ENCODE assay signal across 9 cellular contexts in the genomic region with DNA sequence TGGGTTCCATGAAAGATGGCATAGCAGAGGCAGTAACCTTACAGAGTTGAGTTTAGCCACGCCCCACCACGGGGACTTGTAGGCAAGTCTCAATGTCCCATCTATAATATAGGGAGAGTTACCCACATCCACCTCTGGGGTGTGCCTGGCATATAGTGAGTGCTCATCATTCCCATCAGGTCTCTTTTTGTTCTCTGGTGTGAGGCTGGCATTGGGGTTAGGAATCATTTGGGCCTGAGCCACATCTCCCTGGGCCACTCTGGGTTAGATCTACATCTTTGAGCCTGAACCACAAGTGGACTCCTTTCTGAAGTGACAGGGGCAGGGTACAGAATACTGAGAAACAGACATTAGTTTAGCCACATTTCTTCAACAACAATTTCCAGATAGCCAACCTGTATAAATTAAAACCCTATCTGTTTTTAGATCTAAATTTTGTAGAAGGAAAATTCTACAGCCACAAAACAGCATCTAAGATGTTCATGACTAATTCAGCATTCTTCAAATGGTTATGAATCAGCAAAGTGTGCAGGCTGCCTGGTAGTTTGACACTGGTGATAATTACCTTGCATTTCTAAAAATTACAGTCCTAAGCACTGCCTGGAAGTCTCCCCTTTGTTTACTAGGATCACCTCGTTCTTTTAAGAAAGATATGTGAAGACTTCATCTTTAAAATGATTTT. TPM values are rescaled to one million over a fixed set of nuclear protein-coding genes. Genes with fewer than 3 reads are reported as not detected.
A peak's percentile ranks its signal among the peaks of the same experiment; 100 is the strongest.
DNase-seq lines count a peak whose midpoint lies in the region; ATAC-seq, FAIRE-seq and TF ChIP-seq lines count a peak whose summit lies in the region.
"Had no signal": no experiment of that assay in that cellular context is flagged by ENCODE, and none has a peak within 500 bp of the region (broad histone marks: within the 10 kb centered on the region; RNA-seq: fewer than 3 reads in every experiment).

No MANE protein-coding gene starts in this region.

- no peak for TF ChIP-seq POLR2A in GM12878 (IDR thresholded peaks at IDR 0.05; ENCODE audit: low read depth, low read length)
- TF ChIP-seq POLR2A in ovary (IDR thresholded peaks at IDR 0.05) = no peak

- H3K9me3 ChIP-seq in GM12878 (replicated peaks; ENCODE audit: control insufficient read depth, insufficient read depth, low read length) = no peaks in the 10 kb centered on the region
- no peaks in the 10 kb centered on the region for H3K9me3 ChIP-seq in smooth muscle cell (replicated peaks; ENCODE audit: low read depth)
- H3K9me3 ChIP-seq in ovary = no peaks in the 10 kb centered on the region

- TF ChIP-seq EP300 in GM12878 (IDR thresholded peaks at IDR 0.05; ENCODE audit: borderline replicate concordance in 1 of 2, control insufficient read depth in 1 of 2, low read depth in 2 of 2, low read length in 2 of 2) = no peak
- TF ChIP-seq EP300 in ovary (IDR thresholded peaks at IDR 0.05) = no peak

- no peak for TF ChIP-seq RAD21 in GM12878 (IDR thresholded peaks at IDR 0.05; ENCODE audit: insufficient read depth, low read depth, low read length)

- H3K36me3 ChIP-seq in GM12878 (ENCODE audit: control insufficient read depth in 2 of 2, insufficient read depth in 2 of 2, low read length in 1 of 2) (no peaks in the 10 kb centered on the region), smooth muscle cell (ENCODE audit: low read depth) (no peaks in the 10 kb centered on the region), ovary (no peaks in the 10 kb centered on the region)

- peak overlapping the region; percentile 25; the same call in 1 of the 2 replicates for H3K27ac ChIP-seq in GM12878 (ENCODE audit: control insufficient read depth, insufficient read depth)
- H3K27ac ChIP-seq in smooth muscle cell (ENCODE audit: low read depth) = peak overlapping the region; percentile 58
- no peak overlapping the region for H3K27ac ChIP-seq in ovary

- in situ Hi-C loops in GM12878 (cut with MboI) = no loop called here

- WGBS in GM12878 (ENCODE audit: insufficient coverage, insufficient replicate concordance, low lambda C conversion rate, missing lambda C conversion rate) = 27% methylated on average over 3 of the region's 3 CpGs
- WGBS in smooth muscle cell (ENCODE audit: low lambda C conversion rate) = 77% methylated on average over 3 of the region's 3 CpGs
- 60 to 66% (median 63%) methylated on average over 3 of the region's 3 CpGs for WGBS in ovary, 3 donors

- SMC1A ChIA-PET in GM12878 (lab: Charles Lee; ENCODE audit: uncharacterized antibody, unreplicated experiment) = interaction anchor here (1.1 kb wide), 1 partner anchor 10 kb away, joined by 3 read pairs; no protein-coding TSS in a partner anchor

- RAD21 ChIA-PET in GM12878 (lab: Charles Lee; ENCODE audit: unreplicated experiment) = interaction anchor here (1.0 kb wide), 2 partner anchors 17 to 227 kb away, joined by 3 read pairs; partner anchors contain the start of gene ADISSP

- H3K4me3 ChIP-seq in GM12878 (no peak overlapping the region; the same call in 1 of the 2 replicates), smooth muscle cell (no peak overlapping the region), ovary (no peak overlapping the region)

- FAIRE-seq in GM12878 (lab: Jason Lieb, UNC) = no peak

- ATAC-seq in GM12878 (peak; percentile 78), HG03565 (IDR thresholded peaks at IDR 0.05; ENCODE audit: unreplicated experiment) (no peak), HG02852 (IDR thresholded peaks at IDR 0.05; ENCODE audit: unreplicated experiment) (no peak)

- CTCF ChIA-PET in GM12878 (lab: Yijun Ruan, JAX) = interaction anchor here (1.0 to 1.3 kb wide), 3 partner anchors 16 to 107 kb away, joined by 3 to 4 read pairs (median 3); no protein-coding TSS in a partner anchor

- H3K4me2 ChIP-seq in GM12878 (ENCODE audit: control insufficient read depth, insufficient read depth) (peak overlapping the region; percentile 79), smooth muscle cell (peak overlapping the region; percentile 71)

- 0 out of 2 replicates have a peak overlapping the region, but pooled peaks have one; percentile 19 for H2AFZ ChIP-seq in GM12878 (ENCODE audit: control insufficient read depth, low read depth, low read length)
- no peak overlapping the region for H2AFZ ChIP-seq in smooth muscle cell (ENCODE audit: low read depth)

- peak; percentile 56 for DNase-seq in activated CD8-positive, alpha-beta memory T cell treated with anti-CD3 and anti-CD28 coated beads, Interleukin-2, amount 50 U/mL, for 48 hours
- DNase-seq in activated CD8-positive, alpha-beta memory T cell treated with anti-CD3 and anti-CD28 coated beads, Interleukin-2, amount 50 U/mL, for 4 hours = no peak
- peak; percentile 45 for DNase-seq in NCI-H226
- DNase-seq in GM12878 (ENCODE audit: low read depth, low spot score) = no peak
- DNase-seq in smooth muscle cell (lab: John Stamatoyannopoulos, UW; ENCODE audit: unreplicated experiment) = no peak
- no peak for DNase-seq in ovary
- DNase-seq: COR-L47 had no signal

- POLR2A ChIA-PET in GM12878 (lab: Charles Lee) = no interaction called here

- BruUV-seq in GM12878 (replicated peaks; lab: Mats Ljungman, UMichigan) = no TSS peak

- TF ChIP-seq CTCF in GM12878 (IDR thresholded peaks at IDR 0.05 in 2 of 3, conservative IDR thresholded peaks at IDR 0.05 in 1 of 3; ENCODE audit: control insufficient read depth in 2 of 3, extremely low read depth in 1 of 3, insufficient read depth in 1 of 3, low read depth in 3 of 3, low read length in 3 of 3) = no peak
- no peak for TF ChIP-seq CTCF in smooth muscle cell (IDR thresholded peaks at IDR 0.05; ENCODE audit: borderline replicate concordance, insufficient read depth, poor library complexity, severe bottlenecking)
- TF ChIP-seq CTCF in ovary (IDR thresholded peaks at IDR 0.05) = no peak

- H4K20me1 ChIP-seq in GM12878 (ENCODE audit: control insufficient read depth, insufficient read depth) (no peaks in the 10 kb centered on the region), smooth muscle cell (ENCODE audit: low read depth) (peaks cover 98% of the 10 kb centered on the region)

- no peaks in the 10 kb centered on the region for H3F3A ChIP-seq in smooth muscle cell (ENCODE audit: low read depth)

- no peak overlapping the region for H3K9ac ChIP-seq in GM12878 (ENCODE audit: control insufficient read depth, insufficient read depth, low read length)
- H3K9ac ChIP-seq in smooth muscle cell (ENCODE audit: low read depth) = no peak overlapping the region

- intact Hi-C loops in GM12878 (cut with micrococcal nuclease; ENCODE audit: unreplicated experiment) (no loop called here), ovary (cut with DNase I) (no loop called here)

- H3K27me3 ChIP-seq in GM12878 (replicated peaks in 1 of 2; ENCODE audit: control insufficient read depth in 2 of 2, insufficient read depth in 2 of 2, low read length in 1 of 2) (no peaks in the 10 kb centered on the region), smooth muscle cell (ENCODE audit: low read depth) (no peaks in the 10 kb centered on the region), ovary (no peaks in the 10 kb centered on the region)

- H3K4me1 ChIP-seq in GM12878 (ENCODE audit: control insufficient read depth, insufficient read depth, low read length) = peaks cover 27% of the 10 kb centered on the region
- peaks cover 8% of the 10 kb centered on the region for H3K4me1 ChIP-seq in smooth muscle cell (ENCODE audit: low read depth)
- H3K4me1 ChIP-seq in ovary (ENCODE audit: insufficient read depth) = no peaks in the 10 kb centered on the region

- H3K79me2 ChIP-seq in GM12878 (ENCODE audit: control insufficient read depth, insufficient read depth, low read length) = no peaks in the 10 kb centered on the region; the same call in 1 of the 2 replicates
- H3K79me2 ChIP-seq in smooth muscle cell (ENCODE audit: low read depth) = peaks cover 92% of the 10 kb centered on the region

TF ChIP-seq in GM12878, 131 proteins besides CTCF, POLR2A, EP300 and RAD21 (continues in another document):
- TF ChIP-seq CHD4 (IDR thresholded peaks at IDR 0.05) (no peak), RELB (IDR thresholded peaks at IDR 0.05; ENCODE audit: low read depth) (no peak), HDAC6 (IDR thresholded peaks at IDR 0.05; ENCODE audit: unreplicated experiment) (no peak), SIN3A (IDR thresholded peaks at IDR 0.05; ENCODE audit: low read depth, low read length) (no peak), EGR1 (IDR thresholded peaks at IDR 0.05; ENCODE audit: borderline replicate concordance in 1 of 2, low read depth in 2 of 2, low read length in 2 of 2) (no peak), ZNF24 (IDR thresholded peaks at IDR 0.05) (no peak)

RNA-seq across cellular contexts. Expression of gene RNF24, which starts 20.1 kb away (rescaled TPM):
- 15.1 and 15.9 TPM in 2 replicates for total RNA-seq in GM12878 (2013; cell fraction: nucleolus; rRNA removed)
- total RNA-seq in GM12878 (2014; rRNA removed) = 2.0 and 2.1 TPM in 2 replicates
- 1.5 TPM in 2 replicates for total RNA-seq in GM12878 (2014; rRNA removed; fragmentation: Illumina TruSeq; extraction: Trizol)
- 4.9 and 5.4 TPM in 2 replicates for total RNA-seq in GM12878 (2021)
- polyA plus RNA-seq in GM12878 (2011; ENCODE audit: low read depth) = 3.3 TPM
- polyA plus RNA-seq in GM12878 (2011; rRNA removed) = 1.7 and 2.3 TPM in 2 replicates
- 1.6 and 2.8 TPM in 2 replicates for polyA plus RNA-seq in GM12878 (2011; cell fraction: cytosol; rRNA removed)
- 2.3 and 2.6 TPM in 2 replicates for polyA plus RNA-seq in GM12878 (2011; cell fraction: nucleus; rRNA removed)
- 4.2 and 4.8 TPM in 2 replicates for polyA plus RNA-seq in GM12878 (2012)
- polyA plus RNA-seq in GM12878 (2014; fragmentation: Illumina TruSeq; extraction: Trizol) = 2.2 and 2.7 TPM in 2 replicates
- polyA plus RNA-seq in GM12878 (2014; fragmentation: Nextera tagmentation; extraction: Ambion mirVana) = 1 to 10 TPM; 1.4 to 1.7 TPM
- 1.5 and 2.6 TPM in 2 replicates for polyA plus RNA-seq in GM12878 (2014; rRNA removed)
- 1 to 10 TPM; 4.2 to 4.3 TPM for polyA plus RNA-seq in GM12878 (2016; fragmentation: Nextera tagmentation; extraction: Ambion mirVana)
- 1.5 and 1.9 TPM in 2 replicates for polyA minus RNA-seq in GM12878 (2011; rRNA and poly(A)+ RNA removed)
- polyA minus RNA-seq in GM12878 (2011; cell fraction: cytosol; rRNA and poly(A)+ RNA removed) = 0.94 and 1.5 TPM in 2 replicates
- polyA minus RNA-seq in GM12878 (2011; cell fraction: nucleus; rRNA and poly(A)+ RNA removed) = 1.1 TPM in 2 replicates
- total RNA-seq in smooth muscle cell = 29.8 and 30.4 TPM in 2 replicates
- 40.6 and 46.6 TPM in 2 replicates for polyA plus RNA-seq in smooth muscle cell
- total RNA-seq in ovary = 10 to 100 TPM in 6 of 7 donors, 1 to 10 TPM in 1; 7.6 to 30.5 (median 17.1) TPM
- 10 to 100 TPM in 1 of 2 donors, 1 to 10 TPM in 1; 3.9 to 14.0 TPM for polyA plus RNA-seq in ovary

Comparison
In these comparisons a context has a peak if more than half of its experiments do, and no peak if none do; other contexts are left out.
1. DNase-seq: peak in activated CD8-positive, alpha-beta memory T cell treated with anti-CD3 and anti-CD28 coated beads, Interleukin-2, amount 50 U/mL, for 48 hours (single experiment) and NCI-H226 (single experiment); none in activated CD8-positive, alpha-beta memory T cell treated with anti-CD3 and anti-CD28 coated beads, Interleukin-2, amount 50 U/mL, for 4 hours (single experiment), GM12878 (single experiment), smooth muscle cell (single experiment) and ovary (0 of 5).
2. H3K27ac ChIP-seq: peak in GM12878 (single experiment) and smooth muscle cell (single experiment); none in ovary (0 of 2).